Comparison of ENCODE assay signal across 13 cellular contexts in the genomic region with DNA sequence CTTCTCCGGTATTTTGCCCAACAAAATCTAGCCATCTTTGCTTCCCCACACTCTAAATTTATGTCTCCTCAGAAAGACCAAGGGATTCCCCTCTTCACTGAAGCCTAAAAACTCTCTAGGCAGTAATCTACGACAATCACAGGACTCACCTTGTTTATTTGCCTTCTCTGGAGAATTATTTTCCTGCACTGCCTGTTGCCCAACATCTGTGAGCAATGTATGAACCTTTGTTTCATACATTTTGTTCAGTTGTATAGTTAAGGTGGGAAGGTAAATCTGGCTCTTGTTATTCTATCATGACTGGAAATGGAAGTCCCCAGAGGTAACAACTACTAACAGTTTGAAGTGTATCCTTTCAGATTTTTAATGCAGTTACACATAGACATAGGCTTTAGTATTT. TPM values are rescaled to one million over a fixed set of nuclear protein-coding genes. Genes with fewer than 3 reads are reported as not detected.
DNase-seq lines count a peak whose midpoint lies in the region; ATAC-seq and FAIRE-seq lines count a peak whose summit lies in the region.
"Had no signal": no experiment of that assay in that cellular context is flagged by ENCODE, and none has a peak within 500 bp of the region (broad histone marks: within the 10 kb centered on the region; RNA-seq: fewer than 3 reads in every experiment).

No MANE protein-coding gene starts in this region.

- H3K27me3 ChIP-seq in iPS-15b (ENCODE audit: control insufficient read depth, insufficient read depth, low read length) (no peaks in the 10 kb centered on the region), small intestine (ENCODE audit: control insufficient read depth in 2 of 2, insufficient read depth in 2 of 2, low read length in 2 of 2) (no peaks in the 10 kb centered on the region)
- H3K27me3 ChIP-seq: right lobe of liver had no signal

- H3K36me3 ChIP-seq in iPS-15b (ENCODE audit: control insufficient read depth, insufficient read depth, low read length) = peaks cover 14% of the 10 kb centered on the region
- peaks cover 2 to 16% of the 10 kb centered on the region in 2 donors for H3K36me3 ChIP-seq in small intestine (ENCODE audit: control insufficient read depth in 2 of 2, insufficient read depth in 2 of 2, low read length in 2 of 2)

- 40 to 67% (median 62%) methylated on average over 2 of the region's 2 CpGs for WGBS in small intestine, 3 donors

- DNase-seq in activated CD8-positive, alpha-beta memory T cell treated with anti-CD3 and anti-CD28 coated beads, Interleukin-2, amount 10 ng/mL, durations not matched to agents 7 days and 5 days = no peak
- no peak for DNase-seq in activated CD8-positive, alpha-beta memory T cell treated with anti-CD3 and anti-CD28 coated beads for 24 hours
- DNase-seq in activated T-helper 1 cell treated with anti-CD3 and anti-CD28 coated beads, Interleukin-12 subunit alpha, Interleukin-12 subunit beta, Interleukin-2, Interleukin-4 antibody, amounts not matched to agents 30 ng/mL and 10 ng/mL and 1 ng/mL, durations not matched to agents 14 hours and 24 hours and 36 hours (ENCODE audit: low spot score) = no peak
- no peak for DNase-seq in stimulated activated effector memory CD8-positive, alpha-beta T cell treated with anti-CD3 and anti-CD28 coated beads, Interleukin-12 subunit alpha, Interleukin-12 subunit beta, amount 100 ng/mL, for 72 hours (ENCODE audit: low spot score in 2 of 2)
- DNase-seq in small intestine (no peak), AG08395 (ENCODE audit: low spot score) (no peak), inferior parietal cortex (ENCODE audit: extremely low spot score) (no peak)
- DNase-seq: effector CD4-positive, alpha-beta T cell; islet precursor cell; Kasumi-1; NCI-H446 treated with DMSO at 0.1 percent for 48 hours; right lobe of liver had no signal

- intact Hi-C loops in activated T-helper 1 cell treated with anti-CD3 and anti-CD28 coated beads, Interleukin-12 subunit alpha, Interleukin-12 subunit beta, Interleukin-2, Interleukin-4 antibody, amounts not matched to agents 30 ng/mL and 10 ng/mL and 1 ng/mL, durations not matched to agents 14 hours and 24 hours and 36 hours (cut with micrococcal nuclease) = loop anchor here (5.0 to 10.0 kb wide), 3 partner anchors 36 to 454 kb away; partner anchors contain the start of gene LY9

- no peak for FAIRE-seq in small intestine (lab: Jason Lieb, UNC)

- peaks cover 36% of the 10 kb centered on the region for H3K36me3 Mint-ChIP-seq in activated CD8-positive, alpha-beta memory T cell treated with anti-CD3 and anti-CD28 coated beads, Interleukin-2, amount 10 ng/mL, durations not matched to agents 7 days and 5 days
- H3K36me3 Mint-ChIP-seq in activated T-helper 1 cell treated with anti-CD3 and anti-CD28 coated beads, Interleukin-12 subunit alpha, Interleukin-12 subunit beta, Interleukin-2, Interleukin-4 antibody, amounts not matched to agents 30 ng/mL and 10 ng/mL and 1 ng/mL, durations not matched to agents 14 hours and 24 hours and 36 hours (ENCODE audit: low read depth) = peaks cover 47% of the 10 kb centered on the region
- H3K36me3 Mint-ChIP-seq in stimulated activated effector memory CD8-positive, alpha-beta T cell treated with anti-CD3 and anti-CD28 coated beads, Interleukin-12 subunit alpha, Interleukin-12 subunit beta, amount 100 ng/mL, for 72 hours = peaks cover 86% of the 10 kb centered on the region

- peak overlapping the region; percentile 41 for H3K27ac Mint-ChIP-seq in activated CD8-positive, alpha-beta memory T cell treated with anti-CD3 and anti-CD28 coated beads, Interleukin-2, amount 10 ng/mL, durations not matched to agents 7 days and 5 days
- peak overlapping the region; percentile 22 for H3K27ac Mint-ChIP-seq in activated T-helper 1 cell treated with anti-CD3 and anti-CD28 coated beads, Interleukin-12 subunit alpha, Interleukin-12 subunit beta, Interleukin-2, Interleukin-4 antibody, amounts not matched to agents 30 ng/mL and 10 ng/mL and 1 ng/mL, durations not matched to agents 14 hours and 24 hours and 36 hours
- peak overlapping the region; percentile 68 for H3K27ac Mint-ChIP-seq in stimulated activated effector memory CD8-positive, alpha-beta T cell treated with anti-CD3 and anti-CD28 coated beads, Interleukin-12 subunit alpha, Interleukin-12 subunit beta, amount 100 ng/mL, for 72 hours

- H3K9me3 Mint-ChIP-seq in activated CD8-positive, alpha-beta memory T cell treated with anti-CD3 and anti-CD28 coated beads, Interleukin-2, amount 10 ng/mL, durations not matched to agents 7 days and 5 days (ENCODE audit: low read depth) = no peaks in the 10 kb centered on the region
- no peaks in the 10 kb centered on the region for H3K9me3 Mint-ChIP-seq in activated T-helper 1 cell treated with anti-CD3 and anti-CD28 coated beads, Interleukin-12 subunit alpha, Interleukin-12 subunit beta, Interleukin-2, Interleukin-4 antibody, amounts not matched to agents 30 ng/mL and 10 ng/mL and 1 ng/mL, durations not matched to agents 14 hours and 24 hours and 36 hours
- H3K9me3 Mint-ChIP-seq in stimulated activated effector memory CD8-positive, alpha-beta T cell treated with anti-CD3 and anti-CD28 coated beads, Interleukin-12 subunit alpha, Interleukin-12 subunit beta, amount 100 ng/mL, for 72 hours = no peaks in the 10 kb centered on the region

- peaks cover 42% of the 10 kb centered on the region for H3K4me1 Mint-ChIP-seq in activated CD8-positive, alpha-beta memory T cell treated with anti-CD3 and anti-CD28 coated beads, Interleukin-2, amount 10 ng/mL, durations not matched to agents 7 days and 5 days
- peaks cover 56% of the 10 kb centered on the region for H3K4me1 Mint-ChIP-seq in activated T-helper 1 cell treated with anti-CD3 and anti-CD28 coated beads, Interleukin-12 subunit alpha, Interleukin-12 subunit beta, Interleukin-2, Interleukin-4 antibody, amounts not matched to agents 30 ng/mL and 10 ng/mL and 1 ng/mL, durations not matched to agents 14 hours and 24 hours and 36 hours (ENCODE audit: low read depth)
- H3K4me1 Mint-ChIP-seq in stimulated activated effector memory CD8-positive, alpha-beta T cell treated with anti-CD3 and anti-CD28 coated beads, Interleukin-12 subunit alpha, Interleukin-12 subunit beta, amount 100 ng/mL, for 72 hours = peaks cover 34% of the 10 kb centered on the region

- no peaks in the 10 kb centered on the region for H3K9me3 ChIP-seq in iPS-15b (ENCODE audit: control insufficient read depth, insufficient read depth, low read length)
- H3K9me3 ChIP-seq in small intestine (ENCODE audit: control insufficient read depth, low read depth) = no peaks in the 10 kb centered on the region
- H3K9me3 ChIP-seq: right lobe of liver had no signal

- no peak overlapping the region for H3K27ac ChIP-seq in small intestine (ENCODE audit: low read depth in 1 of 2, low read length in 1 of 2)

- H3K4me3 ChIP-seq in iPS-15b (ENCODE audit: low read depth, low read length) (peak overlapping the region; percentile 3), small intestine (ENCODE audit: low read depth in 1 of 2, low read length in 2 of 2) (no peak overlapping the region)

- H3K27me3 Mint-ChIP-seq in activated CD8-positive, alpha-beta memory T cell treated with anti-CD3 and anti-CD28 coated beads, Interleukin-2, amount 10 ng/mL, durations not matched to agents 7 days and 5 days = no peaks in the 10 kb centered on the region
- no peaks in the 10 kb centered on the region for H3K27me3 Mint-ChIP-seq in activated T-helper 1 cell treated with anti-CD3 and anti-CD28 coated beads, Interleukin-12 subunit alpha, Interleukin-12 subunit beta, Interleukin-2, Interleukin-4 antibody, amounts not matched to agents 30 ng/mL and 10 ng/mL and 1 ng/mL, durations not matched to agents 14 hours and 24 hours and 36 hours (ENCODE audit: insufficient read depth)

- H3K4me3 Mint-ChIP-seq in activated CD8-positive, alpha-beta memory T cell treated with anti-CD3 and anti-CD28 coated beads, Interleukin-2, amount 10 ng/mL, durations not matched to agents 7 days and 5 days = no peak overlapping the region
- H3K4me3 Mint-ChIP-seq in activated T-helper 1 cell treated with anti-CD3 and anti-CD28 coated beads, Interleukin-12 subunit alpha, Interleukin-12 subunit beta, Interleukin-2, Interleukin-4 antibody, amounts not matched to agents 30 ng/mL and 10 ng/mL and 1 ng/mL, durations not matched to agents 14 hours and 24 hours and 36 hours = peak overlapping the region; percentile 66
- H3K4me3 Mint-ChIP-seq in stimulated activated effector memory CD8-positive, alpha-beta T cell treated with anti-CD3 and anti-CD28 coated beads, Interleukin-12 subunit alpha, Interleukin-12 subunit beta, amount 100 ng/mL, for 72 hours = no peak overlapping the region

- peaks cover 2% of the 10 kb centered on the region for H3K4me1 ChIP-seq in iPS-15b (ENCODE audit: control insufficient read depth, insufficient read depth, low read length)
- peaks cover 0 to 4% of the 10 kb centered on the region in 2 donors for H3K4me1 ChIP-seq in small intestine (ENCODE audit: control insufficient read depth in 2 of 2, insufficient read depth in 1 of 2, low read depth in 1 of 2, low read length in 1 of 2)

- no peak overlapping the region for H3K9ac ChIP-seq in iPS-15b (ENCODE audit: low read depth, low read length)

- CTCF ChIA-PET in activated CD8-positive, alpha-beta memory T cell treated with anti-CD3 and anti-CD28 coated beads, Interleukin-2, amount 10 ng/mL, durations not matched to agents 7 days and 5 days (lab: Charles Lee) = interaction anchor here (1.5 kb wide), 1 partner anchor 36 kb away, joined by 6 read pairs; no protein-coding TSS in a partner anchor

- no peak for ATAC-seq in activated CD8-positive, alpha-beta memory T cell treated with anti-CD3 and anti-CD28 coated beads, Interleukin-2, amount 10 ng/mL, durations not matched to agents 7 days and 5 days
- no peak for ATAC-seq in stimulated activated effector memory CD8-positive, alpha-beta T cell treated with anti-CD3 and anti-CD28 coated beads, Interleukin-12 subunit alpha, Interleukin-12 subunit beta, amount 100 ng/mL, for 72 hours

RNA-seq across cellular contexts. Expression of gene COPA, which starts 2.2 kb away (rescaled TPM):
- total RNA-seq in activated CD8-positive, alpha-beta memory T cell treated with anti-CD3 and anti-CD28 coated beads, Interleukin-2, amount 10 ng/mL, durations not matched to agents 7 days and 5 days = 100 to 1,000 TPM; 138 to 139 TPM
- total RNA-seq in activated T-helper 1 cell treated with anti-CD3 and anti-CD28 coated beads, Interleukin-12 subunit alpha, Interleukin-12 subunit beta, Interleukin-2, Interleukin-4 antibody, amounts not matched to agents 30 ng/mL and 10 ng/mL and 1 ng/mL, durations not matched to agents 14 hours and 24 hours and 36 hours = 123 and 126 TPM in 2 replicates
- polyA plus RNA-seq in small intestine = 100 to 1,000 TPM in 1 of 3 donors, 10 to 100 TPM in 2; 79.7 to 103 (median 83.2) TPM

RNA-seq across cellular contexts. Expression of gene NCSTN, which starts 2.3 kb away (rescaled TPM):
- total RNA-seq in activated CD8-positive, alpha-beta memory T cell treated with anti-CD3 and anti-CD28 coated beads, Interleukin-2, amount 10 ng/mL, durations not matched to agents 7 days and 5 days = 10 to 100 TPM; 59.8 to 61.8 TPM
- total RNA-seq in activated T-helper 1 cell treated with anti-CD3 and anti-CD28 coated beads, Interleukin-12 subunit alpha, Interleukin-12 subunit beta, Interleukin-2, Interleukin-4 antibody, amounts not matched to agents 30 ng/mL and 10 ng/mL and 1 ng/mL, durations not matched to agents 14 hours and 24 hours and 36 hours = 74.8 and 81.6 TPM in 2 replicates
- polyA plus RNA-seq in small intestine = 10 to 100 TPM; 50.1 to 65.9 (median 53.2) TPM

RNA-seq across cellular contexts. Expression of gene NHLH1, which starts 26.0 kb away (rescaled TPM):
- total RNA-seq in activated CD8-positive, alpha-beta memory T cell treated with anti-CD3 and anti-CD28 coated beads, Interleukin-2, amount 10 ng/mL, durations not matched to agents 7 days and 5 days = under 1 TPM; 0.35 to 0.44 TPM
- 0.52 and 0.66 TPM in 2 replicates for total RNA-seq in activated T-helper 1 cell treated with anti-CD3 and anti-CD28 coated beads, Interleukin-12 subunit alpha, Interleukin-12 subunit beta, Interleukin-2, Interleukin-4 antibody, amounts not matched to agents 30 ng/mL and 10 ng/mL and 1 ng/mL, durations not matched to agents 14 hours and 24 hours and 36 hours
- under 1 TPM; 0.15 to 0.67 (median 0.54) TPM for polyA plus RNA-seq in small intestine

RNA-seq across cellular contexts. Expression of gene PEX19, which starts 55.9 kb away (rescaled TPM):
- 10 to 100 TPM; 49.4 to 54.4 TPM for total RNA-seq in activated CD8-positive, alpha-beta memory T cell treated with anti-CD3 and anti-CD28 coated beads, Interleukin-2, amount 10 ng/mL, durations not matched to agents 7 days and 5 days
- 55.9 and 59.0 TPM in 2 replicates for total RNA-seq in activated T-helper 1 cell treated with anti-CD3 and anti-CD28 coated beads, Interleukin-12 subunit alpha, Interleukin-12 subunit beta, Interleukin-2, Interleukin-4 antibody, amounts not matched to agents 30 ng/mL and 10 ng/mL and 1 ng/mL, durations not matched to agents 14 hours and 24 hours and 36 hours
- 10 to 100 TPM; 20.8 to 25.0 (median 23.9) TPM for polyA plus RNA-seq in small intestine

RNA-seq across cellular contexts. Expression of gene VANGL2, which starts 59.5 kb away (rescaled TPM):
- not detected for total RNA-seq in activated CD8-positive, alpha-beta memory T cell treated with anti-CD3 and anti-CD28 coated beads, Interleukin-2, amount 10 ng/mL, durations not matched to agents 7 days and 5 days
- total RNA-seq in activated T-helper 1 cell treated with anti-CD3 and anti-CD28 coated beads, Interleukin-12 subunit alpha, Interleukin-12 subunit beta, Interleukin-2, Interleukin-4 antibody, amounts not matched to agents 30 ng/mL and 10 ng/mL and 1 ng/mL, durations not matched to agents 14 hours and 24 hours and 36 hours = not detected in 2 replicates
- 1 to 10 TPM in 1 of 3 donors, under 1 TPM in 2; 0.27 to 5.4 (median 0.67) TPM for polyA plus RNA-seq in small intestine
